In genomic region chr10:110775022-110775379, GRCh38 we compare ENCODE assay signal across 1 cellular context.
TF ChIP-seq lines count a peak whose summit lies in the region.

No MANE protein-coding gene starts in this region.

TF ChIP-seq in GM12878, 131 proteins besides CTCF, POLR2A, EP300 and RAD21:
- no peak for TF ChIP-seq ATF7 (IDR thresholded peaks at IDR 0.05; ENCODE audit: low read depth)
- TF ChIP-seq PAX5 (IDR thresholded peaks at IDR 0.05; ENCODE audit: borderline replicate concordance, low read depth, low read length), result no peak
- TF ChIP-seq ASH2L (IDR thresholded peaks at IDR 0.05; ENCODE audit: borderline replicate concordance, low read depth), result no peak
- TF ChIP-seq BCLAF1 (IDR thresholded peaks at IDR 0.05), result no peak
- no peak for TF ChIP-seq SIX5 (IDR thresholded peaks at IDR 0.05; ENCODE audit: low read depth, low read length, severe bottlenecking)
- no peak for TF ChIP-seq IKZF1 (conservative IDR thresholded peaks at IDR 0.05)
- no peak for TF ChIP-seq USF1 (IDR thresholded peaks at IDR 0.05; ENCODE audit: borderline replicate concordance, extremely low read length, insufficient read depth, low read depth, low read length)
- no peak for TF ChIP-seq ELK1 (IDR thresholded peaks at IDR 0.05; ENCODE audit: low read depth, low read length)
- TF ChIP-seq GABPA (IDR thresholded peaks at IDR 0.05; ENCODE audit: low read depth), result no peak
- no peak for TF ChIP-seq NRF1 (conservative IDR thresholded peaks at IDR 0.05; ENCODE audit: low read depth, low read length)
- TF ChIP-seq E2F4 (IDR thresholded peaks at IDR 0.05; ENCODE audit: low read depth, low read length), result no peak
- no peak for TF ChIP-seq MYC (IDR thresholded peaks at IDR 0.05; ENCODE audit: insufficient read depth, insufficient read length, insufficient replicate concordance, low read length, severe bottlenecking)
- no peak for TF ChIP-seq REST (IDR thresholded peaks at IDR 0.05; ENCODE audit: low read depth, low read length)
- no peak for TF ChIP-seq ZNF217 (IDR thresholded peaks at IDR 0.05)
- TF ChIP-seq E4F1 (IDR thresholded peaks at IDR 0.05; ENCODE audit: borderline replicate concordance, partially characterized antibody), result no peak
- TF ChIP-seq NR2C1 (IDR thresholded peaks at IDR 0.05), result no peak
TF ChIP-seq in GM12878: peak in this region for 0.
